2 cellular contexts compared by ENCODE assay signal in genomic region chr10:100874702-100875483, GRCh38.
TF ChIP-seq lines count a peak whose summit lies in the region.

No MANE protein-coding gene starts in this region.

TF ChIP-seq in IMR-90, 13 proteins besides CTCF, POLR2A, EP300 and RAD21:
- peak; percentile 80 for TF ChIP-seq MAFK (IDR thresholded peaks at IDR 0.05; ENCODE audit: low read depth, low read length)
- no peak for TF ChIP-seq FOS (IDR thresholded peaks at IDR 0.05; ENCODE audit: low read depth, low read length)
TF ChIP-seq in IMR-90: peak in this region for 1.

TF ChIP-seq in H1, 55 proteins besides CTCF, POLR2A, EP300 and RAD21:
- TF ChIP-seq NRF1 (IDR thresholded peaks at IDR 0.05; ENCODE audit: low read depth, low read length) (no peak), GABPA (IDR thresholded peaks at IDR 0.05; ENCODE audit: borderline replicate concordance, insufficient read depth, low read length) (no peak), ZNF274 (IDR thresholded peaks at IDR 0.05; ENCODE audit: borderline replicate concordance, extremely low read depth, low read length) (no peak), CHD2 (IDR thresholded peaks at IDR 0.05; ENCODE audit: low read length) (no peak), POU5F1 (IDR thresholded peaks at IDR 0.05; ENCODE audit: low read depth, low read length) (no peak), BACH1 (IDR thresholded peaks at IDR 0.05; ENCODE audit: low read length) (no peak), YY1 (IDR thresholded peaks at IDR 0.05; ENCODE audit: low read depth, low read length) (no peak), CBX5 (IDR thresholded peaks at IDR 0.05; ENCODE audit: low read depth, low read length) (no peak), PHF8 (conservative IDR thresholded peaks at IDR 0.05; ENCODE audit: low read depth, low read length) (no peak), CREB1 (IDR thresholded peaks at IDR 0.05) (no peak), CEBPB (IDR thresholded peaks at IDR 0.05; ENCODE audit: low read depth, low read length) (no peak), GTF2F1 (IDR thresholded peaks at IDR 0.05; ENCODE audit: borderline replicate concordance, low read depth, low read length) (no peak), KDM4A (IDR thresholded peaks at IDR 0.05; ENCODE audit: low read depth, low read length, severe bottlenecking) (no peak), SIRT6 (IDR thresholded peaks at IDR 0.05; ENCODE audit: low read length) (no peak), RFX5 (IDR thresholded peaks at IDR 0.05; ENCODE audit: borderline replicate concordance, low read depth, low read length) (no peak), JUND (IDR thresholded peaks at IDR 0.05; ENCODE audit: low read length) (no peak), BRCA1 (IDR thresholded peaks at IDR 0.05; ENCODE audit: low read depth, low read length) (no peak)
- TF ChIP-seq, protein P1, sequence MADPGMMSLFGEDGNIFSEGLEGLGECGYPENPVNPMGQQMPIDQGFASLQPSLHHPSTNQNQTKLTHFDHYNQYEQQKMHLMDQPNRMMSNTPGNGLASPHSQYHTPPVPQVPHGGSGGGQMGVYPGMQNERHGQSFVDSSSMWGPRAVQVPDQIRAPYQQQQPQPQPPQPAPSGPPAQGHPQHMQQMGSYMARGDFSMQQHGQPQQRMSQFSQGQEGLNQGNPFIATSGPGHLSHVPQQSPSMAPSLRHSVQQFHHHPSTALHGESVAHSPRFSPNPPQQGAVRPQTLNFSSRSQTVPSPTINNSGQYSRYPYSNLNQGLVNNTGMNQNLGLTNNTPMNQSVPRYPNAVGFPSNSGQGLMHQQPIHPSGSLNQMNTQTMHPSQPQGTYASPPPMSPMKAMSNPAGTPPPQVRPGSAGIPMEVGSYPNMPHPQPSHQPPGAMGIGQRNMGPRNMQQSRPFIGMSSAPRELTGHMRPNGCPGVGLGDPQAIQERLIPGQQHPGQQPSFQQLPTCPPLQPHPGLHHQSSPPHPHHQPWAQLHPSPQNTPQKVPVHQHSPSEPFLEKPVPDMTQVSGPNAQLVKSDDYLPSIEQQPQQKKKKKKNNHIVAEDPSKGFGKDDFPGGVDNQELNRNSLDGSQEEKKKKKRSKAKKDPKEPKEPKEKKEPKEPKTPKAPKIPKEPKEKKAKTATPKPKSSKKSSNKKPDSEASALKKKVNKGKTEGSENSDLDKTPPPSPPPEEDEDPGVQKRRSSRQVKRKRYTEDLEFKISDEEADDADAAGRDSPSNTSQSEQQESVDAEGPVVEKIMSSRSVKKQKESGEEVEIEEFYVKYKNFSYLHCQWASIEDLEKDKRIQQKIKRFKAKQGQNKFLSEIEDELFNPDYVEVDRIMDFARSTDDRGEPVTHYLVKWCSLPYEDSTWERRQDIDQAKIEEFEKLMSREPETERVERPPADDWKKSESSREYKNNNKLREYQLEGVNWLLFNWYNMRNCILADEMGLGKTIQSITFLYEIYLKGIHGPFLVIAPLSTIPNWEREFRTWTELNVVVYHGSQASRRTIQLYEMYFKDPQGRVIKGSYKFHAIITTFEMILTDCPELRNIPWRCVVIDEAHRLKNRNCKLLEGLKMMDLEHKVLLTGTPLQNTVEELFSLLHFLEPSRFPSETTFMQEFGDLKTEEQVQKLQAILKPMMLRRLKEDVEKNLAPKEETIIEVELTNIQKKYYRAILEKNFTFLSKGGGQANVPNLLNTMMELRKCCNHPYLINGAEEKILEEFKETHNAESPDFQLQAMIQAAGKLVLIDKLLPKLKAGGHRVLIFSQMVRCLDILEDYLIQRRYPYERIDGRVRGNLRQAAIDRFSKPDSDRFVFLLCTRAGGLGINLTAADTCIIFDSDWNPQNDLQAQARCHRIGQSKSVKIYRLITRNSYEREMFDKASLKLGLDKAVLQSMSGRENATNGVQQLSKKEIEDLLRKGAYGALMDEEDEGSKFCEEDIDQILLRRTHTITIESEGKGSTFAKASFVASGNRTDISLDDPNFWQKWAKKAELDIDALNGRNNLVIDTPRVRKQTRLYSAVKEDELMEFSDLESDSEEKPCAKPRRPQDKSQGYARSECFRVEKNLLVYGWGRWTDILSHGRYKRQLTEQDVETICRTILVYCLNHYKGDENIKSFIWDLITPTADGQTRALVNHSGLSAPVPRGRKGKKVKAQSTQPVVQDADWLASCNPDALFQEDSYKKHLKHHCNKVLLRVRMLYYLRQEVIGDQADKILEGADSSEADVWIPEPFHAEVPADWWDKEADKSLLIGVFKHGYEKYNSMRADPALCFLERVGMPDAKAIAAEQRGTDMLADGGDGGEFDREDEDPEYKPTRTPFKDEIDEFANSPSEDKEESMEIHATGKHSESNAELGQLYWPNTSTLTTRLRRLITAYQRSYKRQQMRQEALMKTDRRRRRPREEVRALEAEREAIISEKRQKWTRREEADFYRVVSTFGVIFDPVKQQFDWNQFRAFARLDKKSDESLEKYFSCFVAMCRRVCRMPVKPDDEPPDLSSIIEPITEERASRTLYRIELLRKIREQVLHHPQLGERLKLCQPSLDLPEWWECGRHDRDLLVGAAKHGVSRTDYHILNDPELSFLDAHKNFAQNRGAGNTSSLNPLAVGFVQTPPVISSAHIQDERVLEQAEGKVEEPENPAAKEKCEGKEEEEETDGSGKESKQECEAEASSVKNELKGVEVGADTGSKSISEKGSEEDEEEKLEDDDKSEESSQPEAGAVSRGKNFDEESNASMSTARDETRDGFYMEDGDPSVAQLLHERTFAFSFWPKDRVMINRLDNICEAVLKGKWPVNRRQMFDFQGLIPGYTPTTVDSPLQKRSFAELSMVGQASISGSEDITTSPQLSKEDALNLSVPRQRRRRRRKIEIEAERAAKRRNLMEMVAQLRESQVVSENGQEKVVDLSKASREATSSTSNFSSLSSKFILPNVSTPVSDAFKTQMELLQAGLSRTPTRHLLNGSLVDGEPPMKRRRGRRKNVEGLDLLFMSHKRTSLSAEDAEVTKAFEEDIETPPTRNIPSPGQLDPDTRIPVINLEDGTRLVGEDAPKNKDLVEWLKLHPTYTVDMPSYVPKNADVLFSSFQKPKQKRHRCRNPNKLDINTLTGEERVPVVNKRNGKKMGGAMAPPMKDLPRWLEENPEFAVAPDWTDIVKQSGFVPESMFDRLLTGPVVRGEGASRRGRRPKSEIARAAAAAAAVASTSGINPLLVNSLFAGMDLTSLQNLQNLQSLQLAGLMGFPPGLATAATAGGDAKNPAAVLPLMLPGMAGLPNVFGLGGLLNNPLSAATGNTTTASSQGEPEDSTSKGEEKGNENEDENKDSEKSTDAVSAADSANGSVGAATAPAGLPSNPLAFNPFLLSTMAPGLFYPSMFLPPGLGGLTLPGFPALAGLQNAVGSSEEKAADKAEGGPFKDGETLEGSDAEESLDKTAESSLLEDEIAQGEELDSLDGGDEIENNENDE (IDR thresholded peaks at IDR 0.05; ENCODE audit: insufficient replicate concordance, low read length) = no peak
